In genomic region chr15:57541805-57542504, GRCh38 we compare ENCODE assay signal across 7 cellular contexts.
A peak's percentile ranks its signal among the peaks of the same experiment; 100 is the strongest.
DNase-seq lines count a peak whose midpoint lies in the region; ATAC-seq and FAIRE-seq lines count a peak whose summit lies in the region.

No MANE protein-coding gene starts in this region.

- peaks cover 8% of the 10 kb centered on the region for H3K27me3 Mint-ChIP-seq in memory B cell

- H3K9me3 Mint-ChIP-seq in memory B cell = peaks cover 6% of the 10 kb centered on the region

- FAIRE-seq in urothelium cell line (lab: Jason Lieb, UNC) = peak; percentile 95

- H3K4me1 Mint-ChIP-seq in memory B cell = no peaks in the 10 kb centered on the region

- H3K27ac Mint-ChIP-seq in memory B cell = no peak overlapping the region

- ATAC-seq in memory B cell (ENCODE audit: low read depth) (no peak), HG02885 (IDR thresholded peaks at IDR 0.05; ENCODE audit: poor library complexity, unreplicated experiment) (no peak)

- peak; percentile 70 for DNase-seq in EL
- DNase-seq in HuH-7 (ENCODE audit: low spot score) = peak; percentile 51
- peak; percentile 17 for DNase-seq in SHP77 treated with DMSO at 0.1 percent for 48 hours (lab: John Stamatoyannopoulos, UW)
- peak; percentile 69 for DNase-seq in ecto neural progenitor cell (ENCODE audit: low spot score)
- DNase-seq in memory B cell (ENCODE audit: low spot score in 2 of 2) = peak; percentile 37 to 40
- DNase-seq in urothelium cell line (ENCODE audit: low spot score) = peak; percentile 78

- H3K36me3 Mint-ChIP-seq in memory B cell = peaks cover 3% of the 10 kb centered on the region

- no peak overlapping the region for H3K4me3 Mint-ChIP-seq in memory B cell

Comparison
In these comparisons a context has a peak if more than half of its experiments do, and no peak if none do; other contexts are left out.
1. DNase-seq: peak in every context shown above with its lines; median percentile 78 in urothelium cell line; 70 in EL; 69 in ecto neural progenitor cell; 51 in HuH-7; 38 in memory B cell; 17 in SHP77 treated with DMSO at 0.1 percent for 48 hours.